8 cellular contexts compared by ENCODE assay signal in the genomic region with DNA sequence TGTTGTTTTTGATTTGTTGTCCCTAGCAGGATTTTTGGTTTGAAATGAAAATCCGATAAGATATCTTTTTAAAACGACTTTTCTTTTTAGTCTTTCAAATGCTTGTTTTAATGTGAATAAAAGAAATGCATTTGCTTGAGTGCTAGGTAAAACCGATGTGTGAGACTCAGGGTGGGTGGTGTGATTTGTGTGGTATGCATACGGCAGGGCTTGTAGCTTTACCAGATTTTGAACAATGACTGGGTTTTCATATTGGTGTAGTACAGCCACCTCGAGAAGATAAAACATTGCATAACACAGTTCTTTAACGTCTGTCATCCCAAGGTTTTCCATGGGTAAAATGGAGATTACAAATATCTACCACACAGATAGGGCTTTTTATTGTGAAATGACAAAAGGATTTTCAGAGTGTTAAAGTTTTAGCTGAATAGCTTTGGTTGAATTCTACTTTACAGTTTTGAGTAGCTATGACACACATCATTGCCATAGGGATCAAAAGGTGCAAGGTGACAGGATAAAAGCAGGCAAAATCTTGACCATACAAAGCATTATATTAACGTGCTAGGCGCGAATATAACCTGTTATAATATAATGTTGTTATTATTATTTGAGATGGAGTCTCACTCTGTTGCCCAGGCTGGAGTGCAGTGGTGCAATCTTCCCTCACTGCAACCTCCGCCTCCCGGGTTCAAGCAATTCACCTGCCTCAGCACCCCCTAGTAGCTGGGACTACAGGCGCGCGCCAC. TPM values are rescaled to one million over a fixed set of nuclear protein-coding genes. Genes with fewer than 3 reads are reported as not detected.
DNase-seq lines count a peak whose midpoint lies in the region; ATAC-seq, FAIRE-seq and TF ChIP-seq lines count a peak whose summit lies in the region.

No MANE protein-coding gene starts in this region.

- CTCF ChIA-PET in A549 (lab: Yijun Ruan, JAX): interaction anchor here (0.6 to 4.6 kb wide), 29 partner anchors 8 to 1039 kb away, joined by 3 to 41 read pairs (median 4); no protein-coding TSS in a partner anchor

- H3K4me3 ChIP-seq in A549 (peak overlapping the region; percentile 89), HFF-Myc (replicated peaks; ENCODE audit: low read depth, low read length) (peak overlapping the region; percentile 99; the same call in 1 of the 2 replicates), ascending aorta (peak overlapping the region; percentile 67 to 93)

- H3K27me3 Mint-ChIP-seq in naive thymus-derived CD8-positive, alpha-beta T cell: peaks cover 0 to 2% (median 0%) of the 10 kb centered on the region in 5 donors

- TF ChIP-seq EP300 in A549 (IDR thresholded peaks at IDR 0.05): no peak

- H3K4me1 ChIP-seq in A549: peaks cover 19% of the 10 kb centered on the region
- H3K4me1 ChIP-seq in ascending aorta: peaks cover 0 to 13% of the 10 kb centered on the region in 2 donors

- no peaks in the 10 kb centered on the region for H3K27me3 ChIP-seq in ascending aorta

- H3K36me3 ChIP-seq in ascending aorta: no peaks in the 10 kb centered on the region

- H3K4me3 Mint-ChIP-seq in naive thymus-derived CD8-positive, alpha-beta T cell: peak overlapping the region; percentile 96 to 100 (median 100)

- H3K4me2 ChIP-seq in A549: peak overlapping the region; percentile 70

- H3K9me3 Mint-ChIP-seq in naive thymus-derived CD8-positive, alpha-beta T cell: no peaks in the 10 kb centered on the region

- ATAC-seq in A549 (no peak), HG03196 (IDR thresholded peaks at IDR 0.05; ENCODE audit: unreplicated experiment) (no peak)
- ATAC-seq in naive thymus-derived CD8-positive, alpha-beta T cell: no peak

- peaks cover 13 to 45% (median 33%) of the 10 kb centered on the region in 4 donors for H3K4me1 Mint-ChIP-seq in naive thymus-derived CD8-positive, alpha-beta T cell

- POLR2A ChIA-PET in A549 (lab: Yijun Ruan, JAX): interaction anchor here (0.6 to 2.5 kb wide), 19 partner anchors 8 to 262 kb away, joined by 3 to 25 read pairs (median 4); a partner anchor contains a TSS
- POLR2A ChIA-PET in naive thymus-derived CD8-positive, alpha-beta T cell (lab: Charles Lee): interaction anchor here (0.9 to 5.7 kb wide), 14 partner anchors 8 to 262 kb away, joined by 3 to 25 read pairs (median 9); a partner anchor contains a TSS

- FAIRE-seq in A549 (lab: Jason Lieb, UNC): no peak

- no peaks in the 10 kb centered on the region for H3K9me3 ChIP-seq in A549
- H3K9me3 ChIP-seq in ascending aorta: no peaks in the 10 kb centered on the region

- no peak for TF ChIP-seq RAD21 in A549 (conservative IDR thresholded peaks at IDR 0.05 in 1 of 2, IDR thresholded peaks at IDR 0.05 in 1 of 2)

- peaks cover 0 to 13% (median 4%) of the 10 kb centered on the region in 3 donors for H3K36me3 Mint-ChIP-seq in naive thymus-derived CD8-positive, alpha-beta T cell

- intact Hi-C loops in ascending aorta (cut with DNase I): loop anchor here (1.0 to 10.0 kb wide), 4 partner anchors 103 to 1782 kb away; a partner anchor contains a TSS

- DNase-seq in A549 (ENCODE audit: low read depth in 1 of 2, low spot score in 1 of 2) (no peak), HFF-Myc (ENCODE audit: extremely low read depth, low read depth) (no peak), ascending aorta (ENCODE audit: low spot score in 2 of 2) (no peak), iPS-NIHi7 (ENCODE audit: extremely low spot score) (no peak), hippocampal formation (lab: John Stamatoyannopoulos, UW) (no peak), NCI-H2029 (lab: John Stamatoyannopoulos, UW) (no peak)
- no peak for DNase-seq in naive thymus-derived CD8-positive, alpha-beta T cell

- TF ChIP-seq CTCF in A549 (IDR thresholded peaks at IDR 0.05): no peak
- no peak for TF ChIP-seq CTCF in HFF-Myc (IDR thresholded peaks at IDR 0.05; ENCODE audit: low read depth, low read length, missing control alignments)
- no peak for TF ChIP-seq CTCF in ascending aorta (IDR thresholded peaks at IDR 0.05)

- TF ChIP-seq POLR2A in A549 (IDR thresholded peaks at IDR 0.05; ENCODE audit: low read length): no peak

- peak overlapping the region; percentile 32 to 96; a peak in 4 of 6 replicates for H3K27ac ChIP-seq in A549
- no peak overlapping the region for H3K27ac ChIP-seq in ascending aorta

- H3K27ac Mint-ChIP-seq in naive thymus-derived CD8-positive, alpha-beta T cell: peak overlapping the region in 6 of 10 donors; percentile 44 to 99 (median 78)

- 29% methylated on average over 14 of the region's 14 CpGs for WGBS in A549 (ENCODE audit: missing lambda C conversion rate)

TF ChIP-seq in A549, 52 proteins besides CTCF, POLR2A, EP300 and RAD21:
- TF ChIP-seq, protein P1, sequence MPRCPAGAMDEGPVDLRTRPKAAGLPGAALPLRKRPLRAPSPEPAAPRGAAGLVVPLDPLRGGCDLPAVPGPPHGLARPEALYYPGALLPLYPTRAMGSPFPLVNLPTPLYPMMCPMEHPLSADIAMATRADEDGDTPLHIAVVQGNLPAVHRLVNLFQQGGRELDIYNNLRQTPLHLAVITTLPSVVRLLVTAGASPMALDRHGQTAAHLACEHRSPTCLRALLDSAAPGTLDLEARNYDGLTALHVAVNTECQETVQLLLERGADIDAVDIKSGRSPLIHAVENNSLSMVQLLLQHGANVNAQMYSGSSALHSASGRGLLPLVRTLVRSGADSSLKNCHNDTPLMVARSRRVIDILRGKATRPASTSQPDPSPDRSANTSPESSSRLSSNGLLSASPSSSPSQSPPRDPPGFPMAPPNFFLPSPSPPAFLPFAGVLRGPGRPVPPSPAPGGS (IDR thresholded peaks at IDR 0.05): no peak
- no peak for TF ChIP-seq EHF (CRISPR knock-in tag; IDR thresholded peaks at IDR 0.05)
- TF ChIP-seq, protein P2, sequence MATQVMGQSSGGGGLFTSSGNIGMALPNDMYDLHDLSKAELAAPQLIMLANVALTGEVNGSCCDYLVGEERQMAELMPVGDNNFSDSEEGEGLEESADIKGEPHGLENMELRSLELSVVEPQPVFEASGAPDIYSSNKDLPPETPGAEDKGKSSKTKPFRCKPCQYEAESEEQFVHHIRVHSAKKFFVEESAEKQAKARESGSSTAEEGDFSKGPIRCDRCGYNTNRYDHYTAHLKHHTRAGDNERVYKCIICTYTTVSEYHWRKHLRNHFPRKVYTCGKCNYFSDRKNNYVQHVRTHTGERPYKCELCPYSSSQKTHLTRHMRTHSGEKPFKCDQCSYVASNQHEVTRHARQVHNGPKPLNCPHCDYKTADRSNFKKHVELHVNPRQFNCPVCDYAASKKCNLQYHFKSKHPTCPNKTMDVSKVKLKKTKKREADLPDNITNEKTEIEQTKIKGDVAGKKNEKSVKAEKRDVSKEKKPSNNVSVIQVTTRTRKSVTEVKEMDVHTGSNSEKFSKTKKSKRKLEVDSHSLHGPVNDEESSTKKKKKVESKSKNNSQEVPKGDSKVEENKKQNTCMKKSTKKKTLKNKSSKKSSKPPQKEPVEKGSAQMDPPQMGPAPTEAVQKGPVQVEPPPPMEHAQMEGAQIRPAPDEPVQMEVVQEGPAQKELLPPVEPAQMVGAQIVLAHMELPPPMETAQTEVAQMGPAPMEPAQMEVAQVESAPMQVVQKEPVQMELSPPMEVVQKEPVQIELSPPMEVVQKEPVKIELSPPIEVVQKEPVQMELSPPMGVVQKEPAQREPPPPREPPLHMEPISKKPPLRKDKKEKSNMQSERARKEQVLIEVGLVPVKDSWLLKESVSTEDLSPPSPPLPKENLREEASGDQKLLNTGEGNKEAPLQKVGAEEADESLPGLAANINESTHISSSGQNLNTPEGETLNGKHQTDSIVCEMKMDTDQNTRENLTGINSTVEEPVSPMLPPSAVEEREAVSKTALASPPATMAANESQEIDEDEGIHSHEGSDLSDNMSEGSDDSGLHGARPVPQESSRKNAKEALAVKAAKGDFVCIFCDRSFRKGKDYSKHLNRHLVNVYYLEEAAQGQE (IDR thresholded peaks at IDR 0.05): no peak
TF ChIP-seq in A549: peak in this region for 0.

RNA-seq across cellular contexts. Expression of a gene that starts 0.8 kb away (rescaled TPM):
- polyA plus RNA-seq in A549 (2011; rRNA removed) (148 and 160 TPM in 2 replicates), A549 (2017; fragmentation: RNase III; extraction: RNeasy Plus Mini Kit Qiagen cat#74134 plus additional on column Dnase treatment) (74.2 to 81.1 TPM (median 75.6 TPM) in 3 replicates)
- 26.5 and 30.7 TPM in 2 replicates for polyA plus RNA-seq in A549 (2012; cell fraction: cytosol; rRNA removed)
- 33.6 and 51.8 TPM in 2 replicates for polyA plus RNA-seq in A549 (2012; cell fraction: nucleus; rRNA removed)
- polyA minus RNA-seq in A549 (2011; rRNA and poly(A)+ RNA removed): 151 and 184 TPM in 2 replicates
- total RNA-seq in ascending aorta: 56.0 TPM
- total RNA-seq in naive thymus-derived CD8-positive, alpha-beta T cell: 100 to 1,000 TPM; 163 to 176 TPM
- 10 to 100 TPM; 40.7 to 52.4 (median 51.9) TPM for polyA plus RNA-seq in naive thymus-derived CD8-positive, alpha-beta T cell

Comparison
In these comparisons a context has a peak if more than half of its experiments do, and no peak if none do; other contexts are left out.
1. H3K27ac ChIP-seq: peak in A549 (2 of 2); none in ascending aorta (0 of 2).
2. Peak in every context shown above with its lines, with median percentiles within 50 percentile points of each other: H3K4me3 ChIP-seq.